In the genomic region with DNA sequence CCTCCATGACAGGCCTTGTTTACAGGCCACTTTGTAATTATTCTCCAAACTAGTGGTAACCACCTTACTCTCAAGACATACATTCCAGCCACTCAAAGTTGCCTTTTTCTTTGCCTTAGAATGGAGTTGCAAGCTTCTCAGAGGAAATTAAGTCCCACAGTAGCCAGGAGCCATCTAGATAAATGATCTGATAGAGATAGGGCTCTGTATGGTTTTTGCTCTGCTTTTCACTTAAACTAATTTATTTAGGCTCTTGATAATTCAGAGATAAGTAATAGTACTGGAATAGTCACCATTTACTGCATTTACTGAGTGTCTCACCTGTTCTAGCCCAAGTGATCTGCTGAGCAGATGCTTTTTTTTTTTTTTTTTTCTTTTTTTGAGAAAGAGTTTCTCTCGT, we compare ENCODE assay signal across 25 cellular contexts. TPM values are rescaled to one million over a fixed set of nuclear protein-coding genes. Genes with fewer than 3 reads are reported as not detected.
A peak's percentile ranks its signal among the peaks of the same experiment; 100 is the strongest.
DNase-seq lines count a peak whose midpoint lies in the region; ATAC-seq, FAIRE-seq and TF ChIP-seq lines count a peak whose summit lies in the region.
"Had no signal": no experiment of that assay in that cellular context is flagged by ENCODE, and none has a peak within 500 bp of the region (broad histone marks: within the 10 kb centered on the region; RNA-seq: fewer than 3 reads in every experiment).

No MANE protein-coding gene starts in this region.

- no peak for TF ChIP-seq POLR2A in K562 (conservative IDR thresholded peaks at IDR 0.05)

- WGBS in K562 (ENCODE audit: insufficient coverage, low coverage, missing lambda C conversion rate), result no CpG with 5 or more reads among the region's 1 CpG

- peaks cover 25% of the 10 kb centered on the region for H3K36me3 Mint-ChIP-seq in activated CD4-positive, alpha-beta T cell treated with anti-CD3 and anti-CD28 coated beads, Interleukin-2, amount 10 ng/mL, durations not matched to agents 24 days and 14 days (ENCODE audit: low read depth)
- H3K36me3 Mint-ChIP-seq: type B pancreatic cell had no signal

- no peak for TF ChIP-seq EP300 in K562 (IDR thresholded peaks at IDR 0.05; ENCODE audit: low read length)

- no peak for TF ChIP-seq CTCF in left ventricle myocardium inferior (IDR thresholded peaks at IDR 0.05; ENCODE audit: borderline replicate concordance)
- TF ChIP-seq CTCF in K562 (IDR thresholded peaks at IDR 0.05 in 2 of 3, conservative IDR thresholded peaks at IDR 0.05 in 1 of 3; ENCODE audit: insufficient read depth in 2 of 3, low read depth in 1 of 3, low read length in 3 of 3), result no peak

- H3K4me3 ChIP-seq in left ventricle myocardium inferior, result no peak overlapping the region
- H3K4me3 ChIP-seq in K562, result no peak overlapping the region
- H3K4me3 ChIP-seq: skin epidermis had no signal

- peaks cover 99% of the 10 kb centered on the region for H3K79me2 ChIP-seq in K562 (ENCODE audit: control insufficient read depth, insufficient read depth, low read length)

- no peak overlapping the region for H3K9ac ChIP-seq in K562 (ENCODE audit: insufficient read depth in 1 of 2, low read depth in 2 of 2, low read length in 2 of 2)

- peak overlapping the region; percentile 24 for H3K27ac ChIP-seq in left ventricle myocardium inferior (replicated peaks)
- H3K27ac ChIP-seq in K562 (ENCODE audit: extremely low read depth, low read depth, low read length), result 0 out of 3 replicates have a peak overlapping the region, but pooled peaks have one; percentile 16

- H3K9me1 ChIP-seq in K562 (ENCODE audit: control insufficient read depth, insufficient read depth, low read length), result peaks cover 8% of the 10 kb centered on the region

- no TSS peak for BruUV-seq in K562 (replicated peaks; lab: Mats Ljungman, UMichigan)

- H3K4me1 Mint-ChIP-seq in activated CD4-positive, alpha-beta T cell treated with anti-CD3 and anti-CD28 coated beads, Interleukin-2, amount 10 ng/mL, durations not matched to agents 24 days and 14 days, result peaks cover 76% of the 10 kb centered on the region

- H3K4me1 ChIP-seq in left ventricle myocardium inferior (peaks cover 84% of the 10 kb centered on the region), K562 (replicated peaks in 1 of 2; ENCODE audit: control insufficient read depth in 2 of 2, insufficient read depth in 2 of 2, low read length in 2 of 2) (peaks cover 12 to 62% of the 10 kb centered on the region in 2 experiments)

- no peaks in the 10 kb centered on the region for H3K27me3 Mint-ChIP-seq in activated CD4-positive, alpha-beta T cell treated with anti-CD3 and anti-CD28 coated beads, Interleukin-2, amount 10 ng/mL, durations not matched to agents 24 days and 14 days
- H3K27me3 Mint-ChIP-seq: brain, type B pancreatic cell had no signal

- ATAC-seq in left ventricle myocardium superior, result no peak
- no peak for ATAC-seq in K562
- ATAC-seq: Panc1 had no signal

- peak overlapping the region; percentile 59 for H3K27ac Mint-ChIP-seq in activated CD4-positive, alpha-beta T cell treated with anti-CD3 and anti-CD28 coated beads, Interleukin-2, amount 10 ng/mL, durations not matched to agents 24 days and 14 days
- H3K27ac Mint-ChIP-seq: type B pancreatic cell had no signal

- no peak for FAIRE-seq in K562 (lab: Jason Lieb, UNC)
- FAIRE-seq in HTR-8/SVneo (lab: Jason Lieb, UNC), result no peak

- intact Hi-C loops in activated CD4-positive, alpha-beta T cell treated with anti-CD3 and anti-CD28 coated beads, Interleukin-2, amount 10 ng/mL, durations not matched to agents 24 days and 14 days (cut with micrococcal nuclease), result no loop called here
- intact Hi-C loops in left ventricle myocardium inferior (cut with micrococcal nuclease), result no loop called here
- intact Hi-C loops in left ventricle myocardium superior (cut with micrococcal nuclease), result no loop called here
- intact Hi-C loops in K562 (cut with micrococcal nuclease), result no loop called here

- no peak for TF ChIP-seq RAD21 in K562 (CRISPR knock-in tag; conservative IDR thresholded peaks at IDR 0.05 in 1 of 2, IDR thresholded peaks at IDR 0.05 in 1 of 2)

- POLR2A ChIA-PET in K562 (lab: Yijun Ruan, JAX), result interaction anchor here (1.1 to 1.7 kb wide), 2 partner anchors 13 to 16 kb away, joined by 3 to 4 read pairs; no protein-coding TSS in a partner anchor

- H3K9me3 ChIP-seq in left ventricle myocardium inferior (replicated peaks) (no peaks in the 10 kb centered on the region), K562 (replicated peaks; ENCODE audit: control insufficient read depth, insufficient read depth, low read depth, low read length) (no peaks in the 10 kb centered on the region)

- H3K4me2 ChIP-seq in K562 (ENCODE audit: insufficient read depth, low read length), result no peak overlapping the region

- no peaks in the 10 kb centered on the region for H3K27me3 ChIP-seq in left ventricle myocardium inferior (ENCODE audit: low read depth)
- H3K27me3 ChIP-seq in K562 (ENCODE audit: control insufficient read depth in 2 of 2, insufficient read depth in 2 of 2, low read length in 2 of 2), result no peaks in the 10 kb centered on the region

- H2AFZ ChIP-seq in K562 (ENCODE audit: low read depth, low read length), result no peak overlapping the region

- no peaks in the 10 kb centered on the region for H3K9me3 Mint-ChIP-seq in activated CD4-positive, alpha-beta T cell treated with anti-CD3 and anti-CD28 coated beads, Interleukin-2, amount 10 ng/mL, durations not matched to agents 24 days and 14 days
- H3K9me3 Mint-ChIP-seq: brain, type B pancreatic cell had no signal

- H3K4me3 Mint-ChIP-seq in activated CD4-positive, alpha-beta T cell treated with anti-CD3 and anti-CD28 coated beads, Interleukin-2, amount 10 ng/mL, durations not matched to agents 24 days and 14 days, result no peak overlapping the region
- H3K4me3 Mint-ChIP-seq: type B pancreatic cell had no signal

- CTCF ChIA-PET in K562 (lab: Yijun Ruan, JAX; ENCODE audit: low intra/inter-chr PET ratio), result no interaction called here

- peaks cover 90% of the 10 kb centered on the region for H4K20me1 ChIP-seq in K562 (replicated peaks; ENCODE audit: control insufficient read depth, insufficient read depth, low read length)

- no peak for DNase-seq in activated CD4-positive, alpha-beta T cell treated with anti-CD3 and anti-CD28 coated beads, Interleukin-2, amount 10 ng/mL, durations not matched to agents 24 days and 14 days
- DNase-seq in activated CD4-positive, alpha-beta T cell treated with anti-CD3 and anti-CD28 coated beads for 1 hour, result no peak
- DNase-seq in left ventricle myocardium inferior (no peak), left ventricle myocardium superior (no peak), K562 (ENCODE audit: extremely low read depth in 1 of 4, low spot score in 3 of 4) (no peak), HTR-8/SVneo (ENCODE audit: insufficient read length, low spot score) (no peak), ACHN (no peak), AG08395 (ENCODE audit: low spot score) (no peak)
- DNase-seq: 8988T; AML-193; COR-L47; effector CD4-positive, alpha-beta T cell; GF-D8; head of caudate nucleus; Karpas-422; kidney glomerular epithelial cell; NCI-H187; NCI-H2171 treated with DMSO at 0.1 percent for 48 hours; NCI-H524 treated with DMSO at 0.1 percent for 48 hours; nucleus accumbens; T-helper 2 cell had no signal

- H3K36me3 ChIP-seq in left ventricle myocardium inferior (no peaks in the 10 kb centered on the region), K562 (ENCODE audit: control insufficient read depth, insufficient read depth, low read length) (peaks cover 73% of the 10 kb centered on the region)

- in situ Hi-C loops in K562 (cut with MboI) (loop anchor here (5.0 kb wide), 1 partner anchor 105 kb away; no protein-coding TSS in a partner anchor), ACHN (cut with HindIII; ENCODE audit: low pct_ligation_motif_present, low pct_unique_long_range_greater_than_20kb, low sequenced_read_pairs) (no loop called here)

TF ChIP-seq in K562, 482 proteins besides CTCF, POLR2A, EP300 and RAD21:
- TF ChIP-seq, protein P1, sequence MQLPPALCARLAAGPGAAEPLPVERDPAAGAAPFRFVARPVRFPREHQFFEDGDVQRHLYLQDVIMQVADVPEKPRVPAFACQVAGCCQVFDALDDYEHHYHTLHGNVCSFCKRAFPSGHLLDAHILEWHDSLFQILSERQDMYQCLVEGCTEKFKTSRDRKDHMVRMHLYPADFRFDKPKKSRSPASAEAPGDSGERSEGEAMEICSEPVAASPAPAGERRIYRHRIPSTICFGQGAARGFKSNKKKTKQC (CRISPR knock-in tag; IDR thresholded peaks at IDR 0.05), result no peak
- TF ChIP-seq ELF4 (CRISPR knock-in tag; IDR thresholded peaks at IDR 0.05) (no peak), FOXJ2 (tag; IDR thresholded peaks at IDR 0.05) (no peak)

RNA-seq across cellular contexts. Expression of gene LARP1, which starts 7.5 kb away (rescaled TPM):
- 331 and 348 TPM in 2 replicates for total RNA-seq in activated CD4-positive, alpha-beta T cell treated with anti-CD3 and anti-CD28 coated beads, Interleukin-2, amount 10 ng/mL, durations not matched to agents 24 days and 14 days
- total RNA-seq in left ventricle myocardium inferior (148 TPM), left ventricle myocardium superior (155 TPM), K562 (2014; rRNA removed) (80.4 and 108 TPM in 2 replicates), K562 (2014; rRNA removed; fragmentation: Illumina TruSeq; extraction: Trizol) (103 and 123 TPM in 2 replicates), K562 (2015; rRNA removed; fragmentation: Illumina TruSeq; extraction: Trizol) (92.0 and 99.1 TPM in 2 replicates), K562 (2021) (267 and 300 TPM in 2 replicates)
- total RNA-seq in K562 (2011; cell fraction: chromatin; rRNA removed; ENCODE audit: low replicate concordance), result 329 and 371 TPM in 2 replicates
- total RNA-seq in K562 (2011; cell fraction: nucleolus; rRNA removed), result 172 and 190 TPM in 2 replicates
- 207 and 246 TPM in 2 replicates for total RNA-seq in K562 (2011; cell fraction: nucleoplasm; rRNA removed)
- polyA plus RNA-seq in K562 (2011; rRNA removed) (74.2 and 82.6 TPM in 2 replicates), K562 (2014; fragmentation: Illumina TruSeq; extraction: Trizol) (184 and 201 TPM in 2 replicates), K562 (2014; fragmentation: Nextera tagmentation; extraction: Ambion mirVana) (10 to 100 TPM; 22.6 to 54.7 TPM), K562 (2014; rRNA removed) (113 and 114 TPM in 2 replicates)
- 50.4 and 50.8 TPM in 2 replicates for polyA plus RNA-seq in K562 (2011; cell fraction: cytosol; rRNA removed)
- polyA plus RNA-seq in K562 (2011; cell fraction: nucleus; rRNA removed), result 249 and 279 TPM in 2 replicates
- 72.9 and 116 TPM in 2 replicates for polyA plus RNA-seq in K562 (2012)
- polyA minus RNA-seq in K562 (2011; rRNA and poly(A)+ RNA removed), result 95.4 and 99.1 TPM in 2 replicates
- polyA minus RNA-seq in K562 (2011; cell fraction: cytosol; rRNA and poly(A)+ RNA removed), result 92.4 and 104 TPM in 2 replicates
- 77.0 and 118 TPM in 2 replicates for polyA minus RNA-seq in K562 (2011; cell fraction: nucleus; rRNA and poly(A)+ RNA removed)
